In the genomic region with DNA sequence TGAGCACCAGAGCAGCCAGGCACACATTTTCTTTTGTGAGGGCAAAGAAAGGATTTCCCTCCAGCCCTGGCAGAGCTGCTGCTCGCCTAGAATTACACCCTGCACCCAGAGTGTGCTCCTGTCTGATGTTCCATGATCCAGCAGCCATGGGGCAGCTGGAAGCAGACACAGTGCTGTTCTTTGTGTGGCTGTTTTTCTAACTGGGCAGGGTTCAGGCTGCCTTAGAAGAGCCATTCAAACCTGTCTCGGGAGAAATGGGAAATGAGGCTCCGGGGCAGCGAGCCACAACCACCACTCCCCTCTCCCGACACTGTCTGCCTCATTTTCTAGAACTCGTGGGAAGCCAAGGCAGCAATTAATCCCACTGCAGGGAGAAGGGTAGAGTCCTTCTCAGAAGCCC, we compare ENCODE assay signal across 1 cellular context.
TF ChIP-seq lines count a peak whose summit lies in the region.

No MANE protein-coding gene starts in this region.

TF ChIP-seq in HepG2, 621 proteins besides CTCF, POLR2A, EP300 and RAD21 (continued from another document and continues in another):
- TF ChIP-seq, protein P1, sequence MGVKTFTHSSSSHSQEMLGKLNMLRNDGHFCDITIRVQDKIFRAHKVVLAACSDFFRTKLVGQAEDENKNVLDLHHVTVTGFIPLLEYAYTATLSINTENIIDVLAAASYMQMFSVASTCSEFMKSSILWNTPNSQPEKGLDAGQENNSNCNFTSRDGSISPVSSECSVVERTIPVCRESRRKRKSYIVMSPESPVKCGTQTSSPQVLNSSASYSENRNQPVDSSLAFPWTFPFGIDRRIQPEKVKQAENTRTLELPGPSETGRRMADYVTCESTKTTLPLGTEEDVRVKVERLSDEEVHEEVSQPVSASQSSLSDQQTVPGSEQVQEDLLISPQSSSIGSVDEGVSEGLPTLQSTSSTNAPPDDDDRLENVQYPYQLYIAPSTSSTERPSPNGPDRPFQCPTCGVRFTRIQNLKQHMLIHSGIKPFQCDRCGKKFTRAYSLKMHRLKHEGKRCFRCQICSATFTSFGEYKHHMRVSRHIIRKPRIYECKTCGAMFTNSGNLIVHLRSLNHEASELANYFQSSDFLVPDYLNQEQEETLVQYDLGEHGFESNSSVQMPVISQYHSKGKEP (CRISPR knock-in tag; IDR thresholded peaks at IDR 0.05) = no peak
- TF ChIP-seq KDM5B (CRISPR knock-in tag; IDR thresholded peaks at IDR 0.05; ENCODE audit: borderline replicate concordance) (no peak), NR3C1 (CRISPR knock-in tag; IDR thresholded peaks at IDR 0.05) (no peak), ZSCAN12 (CRISPR knock-in tag; IDR thresholded peaks at IDR 0.05) (no peak), TEAD3 (CRISPR knock-in tag; optimal IDR thresholded peaks at IDR 0.05; ENCODE audit: borderline replicate concordance) (peak; percentile 17), ZNF746 (CRISPR knock-in tag; IDR thresholded peaks at IDR 0.05) (no peak), HNRNPH1 (optimal IDR thresholded peaks at IDR 0.05; ENCODE audit: low read depth, low read length) (no peak), EEA1 (CRISPR knock-in tag; IDR thresholded peaks at IDR 0.05; ENCODE audit: borderline replicate concordance) (0 out of 2 replicates have a peak, but pooled peaks have one; percentile 15), KLF12 (CRISPR knock-in tag; IDR thresholded peaks at IDR 0.05; ENCODE audit: borderline replicate concordance) (no peak), PHF21A (CRISPR knock-in tag; IDR thresholded peaks at IDR 0.05) (no peak), KDM4B (CRISPR knock-in tag; IDR thresholded peaks at IDR 0.05) (no peak), ZFP41 (CRISPR knock-in tag; IDR thresholded peaks at IDR 0.05; ENCODE audit: borderline replicate concordance) (0 out of 2 replicates have a peak, but pooled peaks have one; percentile 45), ZNF891 (CRISPR knock-in tag; IDR thresholded peaks at IDR 0.05) (no peak), ZNF292 (CRISPR knock-in tag; IDR thresholded peaks at IDR 0.05; ENCODE audit: borderline replicate concordance, low read depth) (peak; percentile 34; the same call in 1 of the 2 replicates), GPN1 (CRISPR knock-in tag; IDR thresholded peaks at IDR 0.05; ENCODE audit: borderline replicate concordance) (no peak), ATF7-NPFF (CRISPR knock-in tag; IDR thresholded peaks at IDR 0.05; ENCODE audit: low read depth) (no peak), JUN (CRISPR knock-in tag; IDR thresholded peaks at IDR 0.05) (no peak), BCL6 (CRISPR knock-in tag; IDR thresholded peaks at IDR 0.05) (no peak), MIXL1 (CRISPR knock-in tag; IDR thresholded peaks at IDR 0.05) (no peak), ZNF468 (CRISPR knock-in tag; IDR thresholded peaks at IDR 0.05) (no peak), PRMT3 (CRISPR knock-in tag; IDR thresholded peaks at IDR 0.05; ENCODE audit: borderline replicate concordance, low read depth) (no peak), SALL1 (CRISPR knock-in tag; IDR thresholded peaks at IDR 0.05) (0 out of 2 replicates have a peak, but pooled peaks have one; percentile 30), SPEN (CRISPR knock-in tag; IDR thresholded peaks at IDR 0.05; ENCODE audit: low read depth) (0 out of 2 replicates have a peak, but pooled peaks have one; percentile 12), CENPT (CRISPR knock-in tag; IDR thresholded peaks at IDR 0.05; ENCODE audit: low read depth) (no peak)
- TF ChIP-seq, protein P2, sequence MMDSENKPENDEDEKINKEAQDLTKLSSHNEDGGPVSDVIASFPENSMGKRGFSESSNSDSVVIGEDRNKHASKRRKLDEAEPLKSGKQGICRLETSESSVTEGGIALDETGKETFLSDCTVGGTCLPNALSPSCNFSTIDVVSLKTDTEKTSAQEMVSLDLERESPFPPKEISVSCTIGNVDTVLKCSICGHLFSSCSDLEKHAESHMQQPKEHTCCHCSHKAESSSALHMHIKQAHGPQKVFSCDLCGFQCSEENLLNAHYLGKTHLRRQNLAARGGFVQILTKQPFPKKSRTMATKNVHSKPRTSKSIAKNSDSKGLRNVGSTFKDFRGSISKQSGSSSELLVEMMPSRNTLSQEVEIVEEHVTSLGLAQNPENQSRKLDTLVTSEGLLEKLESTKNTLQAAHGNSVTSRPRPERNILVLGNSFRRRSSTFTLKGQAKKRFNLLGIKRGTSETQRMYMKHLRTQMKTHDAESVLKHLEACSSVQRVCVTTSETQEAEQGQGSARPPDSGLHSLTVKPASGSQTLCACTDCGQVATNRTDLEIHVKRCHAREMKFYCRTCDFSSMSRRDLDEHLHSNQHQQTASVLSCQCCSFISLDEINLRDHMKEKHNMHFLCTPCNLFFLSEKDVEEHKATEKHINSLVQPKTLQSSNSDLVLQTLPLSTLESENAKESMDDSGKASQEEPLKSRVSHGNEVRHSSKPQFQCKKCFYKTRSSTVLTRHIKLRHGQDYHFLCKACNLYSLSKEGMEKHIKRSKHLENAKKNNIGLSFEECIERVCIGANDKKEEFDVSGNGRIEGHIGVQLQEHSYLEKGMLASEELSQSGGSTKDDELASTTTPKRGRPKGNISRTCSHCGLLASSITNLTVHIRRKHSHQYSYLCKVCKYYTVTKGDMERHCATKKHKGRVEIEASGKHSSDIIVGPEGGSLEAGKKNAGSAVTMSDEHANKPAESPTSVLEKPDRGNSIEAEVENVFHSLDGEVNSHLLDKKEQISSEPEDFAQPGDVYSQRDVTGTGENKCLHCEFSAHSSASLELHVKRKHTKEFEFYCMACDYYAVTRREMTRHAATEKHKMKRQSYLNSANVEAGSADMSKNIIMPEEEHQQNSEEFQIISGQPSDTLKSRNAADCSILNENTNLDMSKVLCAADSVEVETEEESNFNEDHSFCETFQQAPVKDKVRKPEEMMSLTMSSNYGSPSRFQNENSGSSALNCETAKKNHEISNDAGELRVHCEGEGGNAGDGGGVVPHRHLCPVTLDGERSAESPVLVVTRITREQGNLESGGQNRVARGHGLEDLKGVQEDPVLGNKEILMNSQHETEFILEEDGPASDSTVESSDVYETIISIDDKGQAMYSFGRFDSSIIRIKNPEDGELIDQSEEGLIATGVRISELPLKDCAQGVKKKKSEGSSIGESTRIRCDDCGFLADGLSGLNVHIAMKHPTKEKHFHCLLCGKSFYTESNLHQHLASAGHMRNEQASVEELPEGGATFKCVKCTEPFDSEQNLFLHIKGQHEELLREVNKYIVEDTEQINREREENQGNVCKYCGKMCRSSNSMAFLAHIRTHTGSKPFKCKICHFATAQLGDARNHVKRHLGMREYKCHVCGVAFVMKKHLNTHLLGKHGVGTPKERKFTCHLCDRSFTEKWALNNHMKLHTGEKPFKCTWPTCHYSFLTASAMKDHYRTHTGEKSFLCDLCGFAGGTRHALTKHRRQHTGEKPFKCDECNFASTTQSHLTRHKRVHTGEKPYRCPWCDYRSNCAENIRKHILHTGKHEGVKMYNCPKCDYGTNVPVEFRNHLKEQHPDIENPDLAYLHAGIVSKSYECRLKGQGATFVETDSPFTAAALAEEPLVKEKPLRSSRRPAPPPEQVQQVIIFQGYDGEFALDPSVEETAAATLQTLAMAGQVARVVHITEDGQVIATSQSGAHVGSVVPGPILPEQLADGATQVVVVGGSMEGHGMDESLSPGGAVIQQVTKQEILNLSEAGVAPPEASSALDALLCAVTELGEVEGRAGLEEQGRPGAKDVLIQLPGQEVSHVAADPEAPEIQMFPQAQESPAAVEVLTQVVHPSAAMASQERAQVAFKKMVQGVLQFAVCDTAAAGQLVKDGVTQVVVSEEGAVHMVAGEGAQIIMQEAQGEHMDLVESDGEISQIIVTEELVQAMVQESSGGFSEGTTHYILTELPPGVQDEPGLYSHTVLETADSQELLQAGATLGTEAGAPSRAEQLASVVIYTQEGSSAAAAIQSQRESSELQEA (CRISPR knock-in tag; IDR thresholded peaks at IDR 0.05; ENCODE audit: not compliant biosample characterization) = no peak
- TF ChIP-seq, protein P3, sequence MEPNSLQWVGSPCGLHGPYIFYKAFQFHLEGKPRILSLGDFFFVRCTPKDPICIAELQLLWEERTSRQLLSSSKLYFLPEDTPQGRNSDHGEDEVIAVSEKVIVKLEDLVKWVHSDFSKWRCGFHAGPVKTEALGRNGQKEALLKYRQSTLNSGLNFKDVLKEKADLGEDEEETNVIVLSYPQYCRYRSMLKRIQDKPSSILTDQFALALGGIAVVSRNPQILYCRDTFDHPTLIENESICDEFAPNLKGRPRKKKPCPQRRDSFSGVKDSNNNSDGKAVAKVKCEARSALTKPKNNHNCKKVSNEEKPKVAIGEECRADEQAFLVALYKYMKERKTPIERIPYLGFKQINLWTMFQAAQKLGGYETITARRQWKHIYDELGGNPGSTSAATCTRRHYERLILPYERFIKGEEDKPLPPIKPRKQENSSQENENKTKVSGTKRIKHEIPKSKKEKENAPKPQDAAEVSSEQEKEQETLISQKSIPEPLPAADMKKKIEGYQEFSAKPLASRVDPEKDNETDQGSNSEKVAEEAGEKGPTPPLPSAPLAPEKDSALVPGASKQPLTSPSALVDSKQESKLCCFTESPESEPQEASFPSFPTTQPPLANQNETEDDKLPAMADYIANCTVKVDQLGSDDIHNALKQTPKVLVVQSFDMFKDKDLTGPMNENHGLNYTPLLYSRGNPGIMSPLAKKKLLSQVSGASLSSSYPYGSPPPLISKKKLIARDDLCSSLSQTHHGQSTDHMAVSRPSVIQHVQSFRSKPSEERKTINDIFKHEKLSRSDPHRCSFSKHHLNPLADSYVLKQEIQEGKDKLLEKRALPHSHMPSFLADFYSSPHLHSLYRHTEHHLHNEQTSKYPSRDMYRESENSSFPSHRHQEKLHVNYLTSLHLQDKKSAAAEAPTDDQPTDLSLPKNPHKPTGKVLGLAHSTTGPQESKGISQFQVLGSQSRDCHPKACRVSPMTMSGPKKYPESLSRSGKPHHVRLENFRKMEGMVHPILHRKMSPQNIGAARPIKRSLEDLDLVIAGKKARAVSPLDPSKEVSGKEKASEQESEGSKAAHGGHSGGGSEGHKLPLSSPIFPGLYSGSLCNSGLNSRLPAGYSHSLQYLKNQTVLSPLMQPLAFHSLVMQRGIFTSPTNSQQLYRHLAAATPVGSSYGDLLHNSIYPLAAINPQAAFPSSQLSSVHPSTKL (CRISPR knock-in tag; IDR thresholded peaks at IDR 0.05) = no peak
- TF ChIP-seq, protein P4, sequence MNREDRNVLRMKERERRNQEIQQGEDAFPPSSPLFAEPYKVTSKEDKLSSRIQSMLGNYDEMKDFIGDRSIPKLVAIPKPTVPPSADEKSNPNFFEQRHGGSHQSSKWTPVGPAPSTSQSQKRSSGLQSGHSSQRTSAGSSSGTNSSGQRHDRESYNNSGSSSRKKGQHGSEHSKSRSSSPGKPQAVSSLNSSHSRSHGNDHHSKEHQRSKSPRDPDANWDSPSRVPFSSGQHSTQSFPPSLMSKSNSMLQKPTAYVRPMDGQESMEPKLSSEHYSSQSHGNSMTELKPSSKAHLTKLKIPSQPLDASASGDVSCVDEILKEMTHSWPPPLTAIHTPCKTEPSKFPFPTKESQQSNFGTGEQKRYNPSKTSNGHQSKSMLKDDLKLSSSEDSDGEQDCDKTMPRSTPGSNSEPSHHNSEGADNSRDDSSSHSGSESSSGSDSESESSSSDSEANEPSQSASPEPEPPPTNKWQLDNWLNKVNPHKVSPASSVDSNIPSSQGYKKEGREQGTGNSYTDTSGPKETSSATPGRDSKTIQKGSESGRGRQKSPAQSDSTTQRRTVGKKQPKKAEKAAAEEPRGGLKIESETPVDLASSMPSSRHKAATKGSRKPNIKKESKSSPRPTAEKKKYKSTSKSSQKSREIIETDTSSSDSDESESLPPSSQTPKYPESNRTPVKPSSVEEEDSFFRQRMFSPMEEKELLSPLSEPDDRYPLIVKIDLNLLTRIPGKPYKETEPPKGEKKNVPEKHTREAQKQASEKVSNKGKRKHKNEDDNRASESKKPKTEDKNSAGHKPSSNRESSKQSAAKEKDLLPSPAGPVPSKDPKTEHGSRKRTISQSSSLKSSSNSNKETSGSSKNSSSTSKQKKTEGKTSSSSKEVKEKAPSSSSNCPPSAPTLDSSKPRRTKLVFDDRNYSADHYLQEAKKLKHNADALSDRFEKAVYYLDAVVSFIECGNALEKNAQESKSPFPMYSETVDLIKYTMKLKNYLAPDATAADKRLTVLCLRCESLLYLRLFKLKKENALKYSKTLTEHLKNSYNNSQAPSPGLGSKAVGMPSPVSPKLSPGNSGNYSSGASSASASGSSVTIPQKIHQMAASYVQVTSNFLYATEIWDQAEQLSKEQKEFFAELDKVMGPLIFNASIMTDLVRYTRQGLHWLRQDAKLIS (CRISPR knock-in tag; IDR thresholded peaks at IDR 0.05) = no peak
- TF ChIP-seq, protein P5, sequence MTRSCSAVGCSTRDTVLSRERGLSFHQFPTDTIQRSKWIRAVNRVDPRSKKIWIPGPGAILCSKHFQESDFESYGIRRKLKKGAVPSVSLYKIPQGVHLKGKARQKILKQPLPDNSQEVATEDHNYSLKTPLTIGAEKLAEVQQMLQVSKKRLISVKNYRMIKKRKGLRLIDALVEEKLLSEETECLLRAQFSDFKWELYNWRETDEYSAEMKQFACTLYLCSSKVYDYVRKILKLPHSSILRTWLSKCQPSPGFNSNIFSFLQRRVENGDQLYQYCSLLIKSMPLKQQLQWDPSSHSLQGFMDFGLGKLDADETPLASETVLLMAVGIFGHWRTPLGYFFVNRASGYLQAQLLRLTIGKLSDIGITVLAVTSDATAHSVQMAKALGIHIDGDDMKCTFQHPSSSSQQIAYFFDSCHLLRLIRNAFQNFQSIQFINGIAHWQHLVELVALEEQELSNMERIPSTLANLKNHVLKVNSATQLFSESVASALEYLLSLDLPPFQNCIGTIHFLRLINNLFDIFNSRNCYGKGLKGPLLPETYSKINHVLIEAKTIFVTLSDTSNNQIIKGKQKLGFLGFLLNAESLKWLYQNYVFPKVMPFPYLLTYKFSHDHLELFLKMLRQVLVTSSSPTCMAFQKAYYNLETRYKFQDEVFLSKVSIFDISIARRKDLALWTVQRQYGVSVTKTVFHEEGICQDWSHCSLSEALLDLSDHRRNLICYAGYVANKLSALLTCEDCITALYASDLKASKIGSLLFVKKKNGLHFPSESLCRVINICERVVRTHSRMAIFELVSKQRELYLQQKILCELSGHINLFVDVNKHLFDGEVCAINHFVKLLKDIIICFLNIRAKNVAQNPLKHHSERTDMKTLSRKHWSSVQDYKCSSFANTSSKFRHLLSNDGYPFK (CRISPR knock-in tag; IDR thresholded peaks at IDR 0.05; ENCODE audit: borderline replicate concordance) = peak; percentile 22; the same call in 1 of the 2 replicates
- TF ChIP-seq, protein P6, sequence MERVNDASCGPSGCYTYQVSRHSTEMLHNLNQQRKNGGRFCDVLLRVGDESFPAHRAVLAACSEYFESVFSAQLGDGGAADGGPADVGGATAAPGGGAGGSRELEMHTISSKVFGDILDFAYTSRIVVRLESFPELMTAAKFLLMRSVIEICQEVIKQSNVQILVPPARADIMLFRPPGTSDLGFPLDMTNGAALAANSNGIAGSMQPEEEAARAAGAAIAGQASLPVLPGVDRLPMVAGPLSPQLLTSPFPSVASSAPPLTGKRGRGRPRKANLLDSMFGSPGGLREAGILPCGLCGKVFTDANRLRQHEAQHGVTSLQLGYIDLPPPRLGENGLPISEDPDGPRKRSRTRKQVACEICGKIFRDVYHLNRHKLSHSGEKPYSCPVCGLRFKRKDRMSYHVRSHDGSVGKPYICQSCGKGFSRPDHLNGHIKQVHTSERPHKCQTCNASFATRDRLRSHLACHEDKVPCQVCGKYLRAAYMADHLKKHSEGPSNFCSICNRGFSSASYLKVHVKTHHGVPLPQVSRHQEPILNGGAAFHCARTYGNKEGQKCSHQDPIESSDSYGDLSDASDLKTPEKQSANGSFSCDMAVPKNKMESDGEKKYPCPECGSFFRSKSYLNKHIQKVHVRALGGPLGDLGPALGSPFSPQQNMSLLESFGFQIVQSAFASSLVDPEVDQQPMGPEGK (CRISPR knock-in tag; IDR thresholded peaks at IDR 0.05) = no peak
- TF ChIP-seq, protein P7, sequence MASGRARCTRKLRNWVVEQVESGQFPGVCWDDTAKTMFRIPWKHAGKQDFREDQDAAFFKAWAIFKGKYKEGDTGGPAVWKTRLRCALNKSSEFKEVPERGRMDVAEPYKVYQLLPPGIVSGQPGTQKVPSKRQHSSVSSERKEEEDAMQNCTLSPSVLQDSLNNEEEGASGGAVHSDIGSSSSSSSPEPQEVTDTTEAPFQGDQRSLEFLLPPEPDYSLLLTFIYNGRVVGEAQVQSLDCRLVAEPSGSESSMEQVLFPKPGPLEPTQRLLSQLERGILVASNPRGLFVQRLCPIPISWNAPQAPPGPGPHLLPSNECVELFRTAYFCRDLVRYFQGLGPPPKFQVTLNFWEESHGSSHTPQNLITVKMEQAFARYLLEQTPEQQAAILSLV (CRISPR knock-in tag; IDR thresholded peaks at IDR 0.05; ENCODE audit: borderline replicate concordance) = 0 out of 2 replicates have a peak, but pooled peaks have one; percentile 29
